12 cellular contexts compared by ENCODE assay signal in genomic region chr14:87066221-87066817, GRCh38.
DNase-seq lines count a peak whose midpoint lies in the region; ATAC-seq, FAIRE-seq and TF ChIP-seq lines count a peak whose summit lies in the region.
"Had no signal": no experiment of that assay in that cellular context is flagged by ENCODE, and none has a peak within 500 bp of the region (broad histone marks: within the 10 kb centered on the region; RNA-seq: fewer than 3 reads in every experiment).

No MANE protein-coding gene starts in this region.

- H3K9me3 ChIP-seq in OCI-LY7 (ENCODE audit: low read length): peaks cover 28% of the 10 kb centered on the region; the same call in 1 of the 2 replicates

- peak overlapping the region; percentile 77 for H2AFZ ChIP-seq in OCI-LY7 (ENCODE audit: low read length)

- BruUV-seq in OCI-LY7 (replicated peaks; lab: Mats Ljungman, UMichigan): no TSS peak

- H3K9me2 ChIP-seq in OCI-LY7 (ENCODE audit: insufficient read depth, low read length): no peaks in the 10 kb centered on the region

- POLR2A ChIA-PET in OCI-LY7 (lab: Charles Lee): interaction anchor here (0.5 to 3.3 kb wide), 8 partner anchors 24 to 430 kb away, joined by 3 to 11 read pairs (median 4); no protein-coding TSS in a partner anchor

- H3K79me2 ChIP-seq in OCI-LY7 (ENCODE audit: insufficient read depth, low read depth, low read length): no peaks in the 10 kb centered on the region

- CTCF ChIA-PET in OCI-LY7 (lab: Charles Lee; ENCODE audit: unreplicated experiment): no interaction called here

- peak overlapping the region; percentile 66 for H3K4me2 ChIP-seq in OCI-LY7 (ENCODE audit: low read length)

- no peak for ATAC-seq in HG03159 (IDR thresholded peaks at IDR 0.05; ENCODE audit: unreplicated experiment)
- ATAC-seq: stimulated activated memory B cell treated with anti-CD40 and anti-IgM and Interleukin-4, amounts not matched to agents 10 μg/mL and 1 μg/mL and 100 μg/mL, for 72 hours had no signal

- TF ChIP-seq RAD21 in Ishikawa (IDR thresholded peaks at IDR 0.05; ENCODE audit: low read depth): 0 out of 2 replicates have a peak, but pooled peaks have one; percentile 4

- FAIRE-seq in HTR-8/SVneo (lab: Jason Lieb, UNC): no peak

- no peak for DNase-seq in AG09319 (ENCODE audit: extremely low read depth, low read depth)
- DNase-seq in OCI-LY7 (ENCODE audit: low spot score): peak; percentile 59
- DNase-seq in fibroblast of villous mesenchyme (ENCODE audit: low read depth): no peak
- DNase-seq in HTR-8/SVneo (ENCODE audit: insufficient read length, low spot score): no peak
- DNase-seq in globus pallidus (ENCODE audit: low spot score): no peak
- no peak for DNase-seq in NOMO-1 treated with DMSO at 0.1 percent for 48 hours (lab: John Stamatoyannopoulos, UW; ENCODE audit: unreplicated experiment)
- DNase-seq: anterior cingulate cortex, DMS79 treated with DMSO at 0.1 percent for 48 hours, foreskin melanocyte had no signal

- no peak for TF ChIP-seq EP300 in Ishikawa (IDR thresholded peaks at IDR 0.05; ENCODE audit: borderline replicate concordance)

- H3K36me3 ChIP-seq in OCI-LY7 (ENCODE audit: insufficient read depth, low read length): peaks cover 50% of the 10 kb centered on the region

- H3K27ac ChIP-seq in OCI-LY7 (ENCODE audit: low read depth, low read length, poor library complexity, severe bottlenecking): peak overlapping the region; percentile 99

- H3K4me3 ChIP-seq in OCI-LY7 (ENCODE audit: low read depth, low read length, poor library complexity, severe bottlenecking) (peak overlapping the region; percentile 22), fibroblast of villous mesenchyme (ENCODE audit: low read depth, low read length) (no peak overlapping the region)

- intact Hi-C loops in OCI-LY7 (cut with micrococcal nuclease; ENCODE audit: unreplicated experiment): loop anchor here (2.0 to 10.0 kb wide), 8 partner anchors 86 to 604 kb away; no protein-coding TSS in a partner anchor

- H4K20me1 ChIP-seq in OCI-LY7 (ENCODE audit: insufficient read depth, low read length): no peaks in the 10 kb centered on the region

- TF ChIP-seq CTCF in AG09319 (IDR thresholded peaks at IDR 0.05; ENCODE audit: low read depth, low read length) (peak; percentile 28), OCI-LY7 (conservative IDR thresholded peaks at IDR 0.05; ENCODE audit: low read length) (peak; percentile 93), fibroblast of villous mesenchyme (IDR thresholded peaks at IDR 0.05; ENCODE audit: insufficient read depth, low read depth, low read length) (peak; percentile 4)

- H3K4me1 ChIP-seq in OCI-LY7 (ENCODE audit: insufficient read depth, low read length, poor library complexity, severe bottlenecking): peaks cover 69% of the 10 kb centered on the region

TF ChIP-seq in Ishikawa, 13 proteins besides CTCF, POLR2A, EP300 and RAD21:
- no peak for TF ChIP-seq TCF12 (IDR thresholded peaks at IDR 0.05; ENCODE audit: low read depth)
- no peak for TF ChIP-seq REST (IDR thresholded peaks at IDR 0.05; ENCODE audit: low read depth)
- TF ChIP-seq YY1 (IDR thresholded peaks at IDR 0.05; ENCODE audit: low read depth): no peak
- no peak for TF ChIP-seq EGR1 (IDR thresholded peaks at IDR 0.05)
- no peak for TF ChIP-seq CEBPB (IDR thresholded peaks at IDR 0.05)
- TF ChIP-seq TEAD4 (IDR thresholded peaks at IDR 0.05): no peak
- no peak for TF ChIP-seq CREB1 (IDR thresholded peaks at IDR 0.05; ENCODE audit: low read depth)
- TF ChIP-seq MAX (IDR thresholded peaks at IDR 0.05): no peak
- TF ChIP-seq ZBTB7A (IDR thresholded peaks at IDR 0.05; ENCODE audit: low read depth): no peak
- TF ChIP-seq FOXM1 (IDR thresholded peaks at IDR 0.05; ENCODE audit: borderline replicate concordance, low read depth): no peak
- no peak for TF ChIP-seq TAF1 (IDR thresholded peaks at IDR 0.05; ENCODE audit: low read depth)
- TF ChIP-seq NFIC (IDR thresholded peaks at IDR 0.05): no peak
- no peak for TF ChIP-seq USF1 (IDR thresholded peaks at IDR 0.05)

Comparison
In these comparisons a context has a peak if more than half of its experiments do, and no peak if none do; other contexts are left out.
1. CTCF ChIP-seq: peak in every context shown above with its lines; median percentile 93 in OCI-LY7; 28 in AG09319; 4 in fibroblast of villous mesenchyme.